ENCODE assay signal across 24 cellular contexts in genomic region chr3:23276913-23277658, GRCh38.
"Had no signal": no experiment of that assay in that cellular context is flagged by ENCODE, and none has a peak within 500 bp of the region (broad histone marks: within the 10 kb centered on the region; RNA-seq: fewer than 3 reads in every experiment).

No MANE protein-coding gene starts in this region.

- H3K27me3 ChIP-seq: breast epithelium, foreskin keratinocyte, testis, uterus had no signal

- H3K9me3 ChIP-seq: testis, uterus had no signal

- H3K9me3 Mint-ChIP-seq: activated CD4-positive, alpha-beta memory T cell treated with anti-CD3 and anti-CD28 coated beads for 36 hours; activated naive CD4-positive, alpha-beta T cell treated with anti-CD3 and anti-CD28 coated beads for 36 hours; activated naive CD8-positive, alpha-beta T cell treated with anti-CD3 and anti-CD28 coated beads, Interleukin-2, amount 10 ng/mL, durations not matched to agents 7 days and 5 days had no signal

- H3K36me3 ChIP-seq: breast epithelium, uterus had no signal

- H3K4me3 ChIP-seq: breast epithelium, lung, testis, uterus had no signal

- H3K27ac ChIP-seq: breast epithelium, foreskin keratinocyte, testis, uterus had no signal

- ATAC-seq: foreskin keratinocyte had no signal

- H3K4me3 Mint-ChIP-seq: activated CD4-positive, alpha-beta memory T cell treated with anti-CD3 and anti-CD28 coated beads for 36 hours; activated naive CD4-positive, alpha-beta T cell treated with anti-CD3 and anti-CD28 coated beads for 36 hours; activated naive CD8-positive, alpha-beta T cell treated with anti-CD3 and anti-CD28 coated beads, Interleukin-2, amount 10 ng/mL, durations not matched to agents 7 days and 5 days; central memory CD8-positive, alpha-beta T cell; naive B cell; neural crest cell had no signal

- H3K4me1 Mint-ChIP-seq: activated naive CD8-positive, alpha-beta T cell treated with anti-CD3 and anti-CD28 coated beads, Interleukin-2, amount 10 ng/mL, durations not matched to agents 7 days and 5 days; central memory CD8-positive, alpha-beta T cell had no signal

- H3K36me3 Mint-ChIP-seq: activated CD4-positive, alpha-beta memory T cell treated with anti-CD3 and anti-CD28 coated beads for 36 hours; naive B cell had no signal

- H3K27ac Mint-ChIP-seq: activated CD4-positive, alpha-beta memory T cell treated with anti-CD3 and anti-CD28 coated beads for 36 hours; activated naive CD4-positive, alpha-beta T cell treated with anti-CD3 and anti-CD28 coated beads for 36 hours; activated naive CD8-positive, alpha-beta T cell treated with anti-CD3 and anti-CD28 coated beads, Interleukin-2, amount 10 ng/mL, durations not matched to agents 7 days and 5 days; naive B cell had no signal

- H3K4me1 ChIP-seq: breast epithelium, foreskin keratinocyte, testis, uterus had no signal

- FAIRE-seq: colon had no signal

- DNase-seq: activated CD4-positive, alpha-beta memory T cell treated with anti-CD3 and anti-CD28 coated beads for 36 hours; activated CD4-positive, alpha-beta T cell treated with anti-CD3 and anti-CD28 coated beads for 4 hours; activated CD4-positive, CD25-positive, alpha-beta regulatory T cell; activated effector memory CD4-positive, alpha-beta T cell treated with Interleukin-2 at 50 U/mL for 16 hours; activated naive CD4-positive, alpha-beta T cell treated with anti-CD3 and anti-CD28 coated beads for 36 hours; activated naive CD8-positive, alpha-beta T cell treated with anti-CD3 and anti-CD28 coated beads, Interleukin-2, amount 10 ng/mL, durations not matched to agents 7 days and 5 days; activated T-cell treated with anti-CD3 and anti-CD28 coated beads, Interleukin-2, amount 50 U/mL, for 48 hours; amniotic stem cell; effector memory CD4-positive, alpha-beta T cell; foreskin keratinocyte; kidney; naive B cell; occipital lobe; retina; stimulated activated CD4-positive, alpha-beta T cell treated with anti-CD3 and anti-CD28 coated beads, Interleukin-4, amount 100 ng/mL, for 1 hour; stimulated activated naive CD4-positive, alpha-beta T cell; testis; trophoblast cell; uterus had no signal

- H3K27me3 Mint-ChIP-seq: activated CD4-positive, alpha-beta memory T cell treated with anti-CD3 and anti-CD28 coated beads for 36 hours; activated naive CD8-positive, alpha-beta T cell treated with anti-CD3 and anti-CD28 coated beads, Interleukin-2, amount 10 ng/mL, durations not matched to agents 7 days and 5 days; central memory CD8-positive, alpha-beta T cell; naive B cell had no signal
